1 cellular context compared by ENCODE assay signal in the genomic region with DNA sequence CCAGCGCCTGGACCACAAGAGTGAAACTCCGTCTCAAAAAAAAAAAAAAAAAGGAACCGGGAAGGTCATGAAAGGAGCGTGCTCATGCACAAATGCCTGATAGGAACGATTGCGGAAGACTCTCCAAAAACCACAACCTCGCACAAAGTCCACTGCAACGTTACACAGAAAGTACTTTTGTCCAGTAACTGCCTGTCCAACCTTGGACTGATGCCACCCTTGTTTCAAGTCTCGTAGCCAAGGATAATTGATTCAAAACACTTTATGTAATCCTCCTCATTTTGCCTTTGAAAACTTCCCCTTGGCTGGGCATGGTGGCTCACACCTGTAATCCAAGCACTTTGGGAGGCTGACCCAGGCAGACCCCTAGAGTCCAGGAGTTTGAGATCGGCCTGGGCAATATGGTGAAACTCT.
TF ChIP-seq lines count a peak whose summit lies in the region.

No MANE protein-coding gene starts in this region.

TF ChIP-seq in GM23338, 12 proteins besides CTCF, POLR2A, EP300 and RAD21 (continued from another document):
- TF ChIP-seq ZNF462 (CRISPR knock-in tag; IDR thresholded peaks at IDR 0.05) (no peak), ETS1 (IDR thresholded peaks at IDR 0.05) (no peak), NANOG (IDR thresholded peaks at IDR 0.05; ENCODE audit: borderline replicate concordance) (no peak), EZH2phosphoT487 (IDR thresholded peaks at IDR 0.05; ENCODE audit: unreplicated experiment) (no peak), JUNB (IDR thresholded peaks at IDR 0.05; ENCODE audit: unreplicated experiment) (no peak), ZNF331 (CRISPR knock-in tag; IDR thresholded peaks at IDR 0.05; ENCODE audit: low read depth) (no peak), EZH2 (IDR thresholded peaks at IDR 0.05; ENCODE audit: low read depth, unreplicated experiment) (no peak), STAT1 (IDR thresholded peaks at IDR 0.05; ENCODE audit: unreplicated experiment) (no peak), CREB1 (CRISPR knock-in tag; IDR thresholded peaks at IDR 0.05; ENCODE audit: low read depth) (no peak)
- TF ChIP-seq, protein P1, sequence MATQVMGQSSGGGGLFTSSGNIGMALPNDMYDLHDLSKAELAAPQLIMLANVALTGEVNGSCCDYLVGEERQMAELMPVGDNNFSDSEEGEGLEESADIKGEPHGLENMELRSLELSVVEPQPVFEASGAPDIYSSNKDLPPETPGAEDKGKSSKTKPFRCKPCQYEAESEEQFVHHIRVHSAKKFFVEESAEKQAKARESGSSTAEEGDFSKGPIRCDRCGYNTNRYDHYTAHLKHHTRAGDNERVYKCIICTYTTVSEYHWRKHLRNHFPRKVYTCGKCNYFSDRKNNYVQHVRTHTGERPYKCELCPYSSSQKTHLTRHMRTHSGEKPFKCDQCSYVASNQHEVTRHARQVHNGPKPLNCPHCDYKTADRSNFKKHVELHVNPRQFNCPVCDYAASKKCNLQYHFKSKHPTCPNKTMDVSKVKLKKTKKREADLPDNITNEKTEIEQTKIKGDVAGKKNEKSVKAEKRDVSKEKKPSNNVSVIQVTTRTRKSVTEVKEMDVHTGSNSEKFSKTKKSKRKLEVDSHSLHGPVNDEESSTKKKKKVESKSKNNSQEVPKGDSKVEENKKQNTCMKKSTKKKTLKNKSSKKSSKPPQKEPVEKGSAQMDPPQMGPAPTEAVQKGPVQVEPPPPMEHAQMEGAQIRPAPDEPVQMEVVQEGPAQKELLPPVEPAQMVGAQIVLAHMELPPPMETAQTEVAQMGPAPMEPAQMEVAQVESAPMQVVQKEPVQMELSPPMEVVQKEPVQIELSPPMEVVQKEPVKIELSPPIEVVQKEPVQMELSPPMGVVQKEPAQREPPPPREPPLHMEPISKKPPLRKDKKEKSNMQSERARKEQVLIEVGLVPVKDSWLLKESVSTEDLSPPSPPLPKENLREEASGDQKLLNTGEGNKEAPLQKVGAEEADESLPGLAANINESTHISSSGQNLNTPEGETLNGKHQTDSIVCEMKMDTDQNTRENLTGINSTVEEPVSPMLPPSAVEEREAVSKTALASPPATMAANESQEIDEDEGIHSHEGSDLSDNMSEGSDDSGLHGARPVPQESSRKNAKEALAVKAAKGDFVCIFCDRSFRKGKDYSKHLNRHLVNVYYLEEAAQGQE (IDR thresholded peaks at IDR 0.05; ENCODE audit: unreplicated experiment), result no peak
